Comparison of ENCODE assay signal across 8 cellular contexts in genomic region chr1:155218854-155219591, GRCh38. TPM values are rescaled to one million over a fixed set of nuclear protein-coding genes. Genes with fewer than 3 reads are reported as not detected.
A peak's percentile ranks its signal among the peaks of the same experiment; 100 is the strongest.
DNase-seq lines count a peak whose midpoint lies in the region; FAIRE-seq and TF ChIP-seq lines count a peak whose summit lies in the region.

No MANE protein-coding gene starts in this region.

- H3K27me3 ChIP-seq in bronchial epithelial cell (ENCODE audit: control insufficient read depth, insufficient read depth, low read length) = no peaks in the 10 kb centered on the region

- FAIRE-seq in bronchial epithelial cell (lab: Jason Lieb, UNC) = no peak

- H3K36me3 ChIP-seq in bronchial epithelial cell (ENCODE audit: control insufficient read depth, insufficient read depth, low read length) = no peaks in the 10 kb centered on the region

- peak; percentile 26 for DNase-seq in stimulated activated CD4-positive, alpha-beta T cell treated with anti-CD3 and anti-CD28 coated beads, Interleukin-15, amount 100 ng/mL, for 24 hours
- DNase-seq in stimulated activated CD4-positive, alpha-beta T cell treated with anti-CD3 and anti-CD28 coated beads, Interleukin-2, amount 100 ng/mL, for 24 hours = no peak
- peak; percentile 80 for DNase-seq in NCI-H69 (lab: John Stamatoyannopoulos, UW)
- DNase-seq in bronchial epithelial cell (ENCODE audit: low read depth) = peak; percentile 63
- DNase-seq in iris pigment epithelial cell (ENCODE audit: low read depth) = peak; percentile 72
- peak; percentile 48 for DNase-seq in stromal cell of bone marrow (ENCODE audit: low read depth)
- no peak for DNase-seq in stimulated activated naive CD4-positive, alpha-beta T cell treated with Interleukin-2 at 50 U/mL for 16 hours (lab: John Stamatoyannopoulos, UW)
- DNase-seq in activated CD4-positive, CD25-positive, alpha-beta regulatory T cell (lab: John Stamatoyannopoulos, UW) = no peak

- TF ChIP-seq CTCF in bronchial epithelial cell (IDR thresholded peaks at IDR 0.05; ENCODE audit: insufficient read depth, low read length, severe bottlenecking) = no peak

- no peak overlapping the region for H3K4me3 ChIP-seq in bronchial epithelial cell (ENCODE audit: low read depth, low read length)

RNA-seq across cellular contexts. Expression of gene MTX1, which starts 10.5 kb away (rescaled TPM):
- total RNA-seq in bronchial epithelial cell = 48.4 and 49.5 TPM in 2 replicates

RNA-seq across cellular contexts. Expression of gene THBS3, which starts 11.3 kb away (rescaled TPM):
- total RNA-seq in bronchial epithelial cell = 16.3 and 19.6 TPM in 2 replicates

RNA-seq across cellular contexts. Expression of gene ENTREP3, which starts 36.3 kb away (rescaled TPM):
- 3.2 and 3.7 TPM in 2 replicates for total RNA-seq in bronchial epithelial cell

RNA-seq across cellular contexts. Expression of gene SCAMP3, which starts 43.1 kb away (rescaled TPM):
- 23.4 and 26.9 TPM in 2 replicates for total RNA-seq in bronchial epithelial cell

RNA-seq across cellular contexts. Expression of gene TRIM46, which starts 45.4 kb away (rescaled TPM):
- 0.26 and 0.64 TPM in 2 replicates for total RNA-seq in bronchial epithelial cell

Comparison
In these comparisons a context has a peak if more than half of its experiments do, and no peak if none do; other contexts are left out.
1. DNase-seq: peak in stimulated activated CD4-positive, alpha-beta T cell treated with anti-CD3 and anti-CD28 coated beads, Interleukin-15, amount 100 ng/mL, for 24 hours (single experiment), NCI-H69 (single experiment), bronchial epithelial cell (single experiment), iris pigment epithelial cell (single experiment) and stromal cell of bone marrow (single experiment); none in stimulated activated CD4-positive, alpha-beta T cell treated with anti-CD3 and anti-CD28 coated beads, Interleukin-2, amount 100 ng/mL, for 24 hours (0 of 2), stimulated activated naive CD4-positive, alpha-beta T cell treated with Interleukin-2 at 50 U/mL for 16 hours (single experiment) and activated CD4-positive, CD25-positive, alpha-beta regulatory T cell (0 of 4).